1 cellular context compared by ENCODE assay signal in the genomic region with DNA sequence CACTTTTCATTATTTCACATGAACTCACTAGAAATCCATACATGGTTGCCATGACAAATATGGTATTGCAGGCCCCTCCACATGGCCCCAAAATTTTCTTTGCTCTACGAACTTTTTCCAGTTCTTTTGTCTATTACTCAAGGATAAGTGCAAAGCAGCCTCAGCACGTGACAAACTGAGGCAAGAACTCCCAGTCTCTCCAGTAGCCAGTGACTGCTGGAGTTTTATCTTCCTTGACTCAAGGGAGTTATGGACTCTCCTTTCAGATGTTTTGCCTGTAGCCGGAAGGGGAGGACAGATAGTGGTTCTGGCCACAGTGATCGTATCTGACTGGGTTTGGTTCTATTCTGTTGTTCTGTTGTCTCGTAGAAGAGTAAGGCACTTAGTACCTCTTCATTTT.
A peak's percentile ranks its signal among the peaks of the same experiment; 100 is the strongest.
TF ChIP-seq lines count a peak whose summit lies in the region.

No MANE protein-coding gene starts in this region.

TF ChIP-seq in K562, 482 proteins besides CTCF, POLR2A, EP300 and RAD21 (continued from another document and continues in another):
- TF ChIP-seq ZBTB40 (IDR thresholded peaks at IDR 0.05) (no peak), ZBTB40 (CRISPR knock-in tag; IDR thresholded peaks at IDR 0.05) (no peak), RHOXF2B (CRISPR knock-in tag; conservative IDR thresholded peaks at IDR 0.05) (no peak), MYBL2 (IDR thresholded peaks at IDR 0.05; ENCODE audit: low read depth) (no peak), MYBL2 (CRISPR knock-in tag; IDR thresholded peaks at IDR 0.05; ENCODE audit: borderline replicate concordance) (no peak), HIVEP1 (CRISPR knock-in tag; IDR thresholded peaks at IDR 0.05) (0 out of 2 replicates have a peak, but pooled peaks have one; percentile 41), ZNF449 (CRISPR knock-in tag; IDR thresholded peaks at IDR 0.05) (no peak), NCOA1 (IDR thresholded peaks at IDR 0.05; ENCODE audit: low read depth) (no peak), GTF2E2 (tag; IDR thresholded peaks at IDR 0.05) (no peak), ZNF146 (CRISPR knock-in tag; IDR thresholded peaks at IDR 0.05; ENCODE audit: unreplicated experiment) (no peak), HLTF (IDR thresholded peaks at IDR 0.05) (no peak), PHF20 (IDR thresholded peaks at IDR 0.05; ENCODE audit: partially characterized antibody) (no peak), TSC22D4 (tag; IDR thresholded peaks at IDR 0.05) (no peak), NELFE (IDR thresholded peaks at IDR 0.05; ENCODE audit: insufficient read depth, insufficient read length) (no peak), SPI1 (IDR thresholded peaks at IDR 0.05; ENCODE audit: borderline replicate concordance, low read depth, low read length) (no peak), JUND (IDR thresholded peaks at IDR 0.05; ENCODE audit: borderline replicate concordance, low read depth, low read length) (peak; percentile 11; the same call in 1 of the 2 replicates), JUND (tag; IDR thresholded peaks at IDR 0.05; ENCODE audit: borderline replicate concordance, low read depth, low read length) (peak; percentile 44; the same call in 1 of the 3 replicates), SP2 (IDR thresholded peaks at IDR 0.05; ENCODE audit: extremely low read depth, low read depth, low read length, poor library complexity, severe bottlenecking) (no peak), HMG20B (CRISPR knock-in tag; IDR thresholded peaks at IDR 0.05) (no peak), SRF (CRISPR knock-in tag; IDR thresholded peaks at IDR 0.05) (no peak), RAD51 (IDR thresholded peaks at IDR 0.05; ENCODE audit: borderline replicate concordance, low read depth) (peak; percentile 78), SP1 (CRISPR knock-in tag; IDR thresholded peaks at IDR 0.05) (no peak), THAP12 (CRISPR knock-in tag; IDR thresholded peaks at IDR 0.05) (no peak), ZNF311 (CRISPR knock-in tag; IDR thresholded peaks at IDR 0.05) (no peak), ZHX1 (conservative IDR thresholded peaks at IDR 0.05; ENCODE audit: low read length) (no peak)
- TF ChIP-seq, protein P1, sequence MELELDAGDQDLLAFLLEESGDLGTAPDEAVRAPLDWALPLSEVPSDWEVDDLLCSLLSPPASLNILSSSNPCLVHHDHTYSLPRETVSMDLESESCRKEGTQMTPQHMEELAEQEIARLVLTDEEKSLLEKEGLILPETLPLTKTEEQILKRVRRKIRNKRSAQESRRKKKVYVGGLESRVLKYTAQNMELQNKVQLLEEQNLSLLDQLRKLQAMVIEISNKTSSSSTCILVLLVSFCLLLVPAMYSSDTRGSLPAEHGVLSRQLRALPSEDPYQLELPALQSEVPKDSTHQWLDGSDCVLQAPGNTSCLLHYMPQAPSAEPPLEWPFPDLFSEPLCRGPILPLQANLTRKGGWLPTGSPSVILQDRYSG (tag; conservative IDR thresholded peaks at IDR 0.05; ENCODE audit: low read depth): no peak
- TF ChIP-seq, protein P2, sequence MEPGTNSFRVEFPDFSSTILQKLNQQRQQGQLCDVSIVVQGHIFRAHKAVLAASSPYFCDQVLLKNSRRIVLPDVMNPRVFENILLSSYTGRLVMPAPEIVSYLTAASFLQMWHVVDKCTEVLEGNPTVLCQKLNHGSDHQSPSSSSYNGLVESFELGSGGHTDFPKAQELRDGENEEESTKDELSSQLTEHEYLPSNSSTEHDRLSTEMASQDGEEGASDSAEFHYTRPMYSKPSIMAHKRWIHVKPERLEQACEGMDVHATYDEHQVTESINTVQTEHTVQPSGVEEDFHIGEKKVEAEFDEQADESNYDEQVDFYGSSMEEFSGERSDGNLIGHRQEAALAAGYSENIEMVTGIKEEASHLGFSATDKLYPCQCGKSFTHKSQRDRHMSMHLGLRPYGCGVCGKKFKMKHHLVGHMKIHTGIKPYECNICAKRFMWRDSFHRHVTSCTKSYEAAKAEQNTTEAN (CRISPR knock-in tag; IDR thresholded peaks at IDR 0.05): no peak
- TF ChIP-seq, protein P3, sequence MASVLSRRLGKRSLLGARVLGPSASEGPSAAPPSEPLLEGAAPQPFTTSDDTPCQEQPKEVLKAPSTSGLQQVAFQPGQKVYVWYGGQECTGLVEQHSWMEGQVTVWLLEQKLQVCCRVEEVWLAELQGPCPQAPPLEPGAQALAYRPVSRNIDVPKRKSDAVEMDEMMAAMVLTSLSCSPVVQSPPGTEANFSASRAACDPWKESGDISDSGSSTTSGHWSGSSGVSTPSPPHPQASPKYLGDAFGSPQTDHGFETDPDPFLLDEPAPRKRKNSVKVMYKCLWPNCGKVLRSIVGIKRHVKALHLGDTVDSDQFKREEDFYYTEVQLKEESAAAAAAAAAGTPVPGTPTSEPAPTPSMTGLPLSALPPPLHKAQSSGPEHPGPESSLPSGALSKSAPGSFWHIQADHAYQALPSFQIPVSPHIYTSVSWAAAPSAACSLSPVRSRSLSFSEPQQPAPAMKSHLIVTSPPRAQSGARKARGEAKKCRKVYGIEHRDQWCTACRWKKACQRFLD (CRISPR knock-in tag; IDR thresholded peaks at IDR 0.05): no peak
- TF ChIP-seq, protein P4, sequence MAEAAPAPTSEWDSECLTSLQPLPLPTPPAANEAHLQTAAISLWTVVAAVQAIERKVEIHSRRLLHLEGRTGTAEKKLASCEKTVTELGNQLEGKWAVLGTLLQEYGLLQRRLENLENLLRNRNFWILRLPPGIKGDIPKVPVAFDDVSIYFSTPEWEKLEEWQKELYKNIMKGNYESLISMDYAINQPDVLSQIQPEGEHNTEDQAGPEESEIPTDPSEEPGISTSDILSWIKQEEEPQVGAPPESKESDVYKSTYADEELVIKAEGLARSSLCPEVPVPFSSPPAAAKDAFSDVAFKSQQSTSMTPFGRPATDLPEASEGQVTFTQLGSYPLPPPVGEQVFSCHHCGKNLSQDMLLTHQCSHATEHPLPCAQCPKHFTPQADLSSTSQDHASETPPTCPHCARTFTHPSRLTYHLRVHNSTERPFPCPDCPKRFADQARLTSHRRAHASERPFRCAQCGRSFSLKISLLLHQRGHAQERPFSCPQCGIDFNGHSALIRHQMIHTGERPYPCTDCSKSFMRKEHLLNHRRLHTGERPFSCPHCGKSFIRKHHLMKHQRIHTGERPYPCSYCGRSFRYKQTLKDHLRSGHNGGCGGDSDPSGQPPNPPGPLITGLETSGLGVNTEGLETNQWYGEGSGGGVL (CRISPR knock-in tag; IDR thresholded peaks at IDR 0.05): no peak
- TF ChIP-seq, protein P5, sequence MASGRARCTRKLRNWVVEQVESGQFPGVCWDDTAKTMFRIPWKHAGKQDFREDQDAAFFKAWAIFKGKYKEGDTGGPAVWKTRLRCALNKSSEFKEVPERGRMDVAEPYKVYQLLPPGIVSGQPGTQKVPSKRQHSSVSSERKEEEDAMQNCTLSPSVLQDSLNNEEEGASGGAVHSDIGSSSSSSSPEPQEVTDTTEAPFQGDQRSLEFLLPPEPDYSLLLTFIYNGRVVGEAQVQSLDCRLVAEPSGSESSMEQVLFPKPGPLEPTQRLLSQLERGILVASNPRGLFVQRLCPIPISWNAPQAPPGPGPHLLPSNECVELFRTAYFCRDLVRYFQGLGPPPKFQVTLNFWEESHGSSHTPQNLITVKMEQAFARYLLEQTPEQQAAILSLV (tag; IDR thresholded peaks at IDR 0.05): no peak
- TF ChIP-seq, protein P6, sequence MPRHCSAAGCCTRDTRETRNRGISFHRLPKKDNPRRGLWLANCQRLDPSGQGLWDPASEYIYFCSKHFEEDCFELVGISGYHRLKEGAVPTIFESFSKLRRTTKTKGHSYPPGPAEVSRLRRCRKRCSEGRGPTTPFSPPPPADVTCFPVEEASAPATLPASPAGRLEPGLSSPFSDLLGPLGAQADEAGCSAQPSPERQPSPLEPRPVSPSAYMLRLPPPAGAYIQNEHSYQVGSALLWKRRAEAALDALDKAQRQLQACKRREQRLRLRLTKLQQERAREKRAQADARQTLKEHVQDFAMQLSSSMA (CRISPR knock-in tag; IDR thresholded peaks at IDR 0.05): no peak
